Comparison of ENCODE assay signal across 1 cellular context in genomic region chr7:43289826-43290225, GRCh38.
TF ChIP-seq lines count a peak whose summit lies in the region.

No MANE protein-coding gene starts in this region.

TF ChIP-seq in WTC11, 78 proteins besides CTCF, POLR2A, EP300 and RAD21 (continued from another document):
- TF ChIP-seq E2F5 (CRISPR knock-in tag; IDR thresholded peaks at IDR 0.05) (no peak), ARID4B (CRISPR knock-in tag; IDR thresholded peaks at IDR 0.05; ENCODE audit: borderline replicate concordance) (no peak), MYBL2 (CRISPR knock-in tag; IDR thresholded peaks at IDR 0.05) (no peak), TEAD1 (CRISPR knock-in tag; IDR thresholded peaks at IDR 0.05) (no peak)
